ENCODE assay signal across 11 cellular contexts in the genomic region with DNA sequence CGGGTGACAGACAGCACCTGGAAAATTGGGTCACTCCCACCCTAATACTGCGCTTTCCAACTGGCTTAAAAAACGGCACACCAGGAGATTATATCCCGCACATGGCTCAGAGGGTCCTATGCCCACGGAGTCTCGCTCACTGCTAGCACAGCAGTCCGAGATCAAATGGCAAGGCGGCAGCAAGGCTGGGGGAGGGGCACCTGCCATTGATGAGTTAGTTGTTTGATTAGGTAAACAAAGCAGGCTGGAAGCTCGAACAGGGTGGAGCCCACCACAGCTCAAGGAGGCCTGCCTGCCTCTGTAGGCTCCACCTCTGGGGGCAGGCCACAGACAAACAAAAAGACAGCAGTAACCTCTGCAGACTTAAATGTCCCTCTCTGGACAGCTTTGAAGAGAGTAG. TPM values are rescaled to one million over a fixed set of nuclear protein-coding genes. Genes with fewer than 3 reads are reported as not detected.
"Had no signal": no experiment of that assay in that cellular context is flagged by ENCODE, and none has a peak within 500 bp of the region (broad histone marks: within the 10 kb centered on the region; RNA-seq: fewer than 3 reads in every experiment).

No MANE protein-coding gene starts in this region.

RNA-seq across cellular contexts. Expression of a gene that starts 8.7 kb away (rescaled TPM):
- total RNA-seq: OCI-LY7, PC-9, Peyer's patch, Right ventricle myocardium superior, RPMI7951, SJCRH30, SK-MEL-5, T-cell had no signal
- polyA plus RNA-seq: SK-N-SH had no signal

RNA-seq across cellular contexts. Expression of a gene that starts 18.8 kb away (rescaled TPM):
- total RNA-seq: OCI-LY7, PC-9, Peyer's patch, Right ventricle myocardium inferior, Right ventricle myocardium superior, RPMI7951, SJSA1, SK-MEL-5, T-cell had no signal
- polyA plus RNA-seq: SK-N-SH had no signal
